8 cellular contexts compared by ENCODE assay signal in the genomic region with DNA sequence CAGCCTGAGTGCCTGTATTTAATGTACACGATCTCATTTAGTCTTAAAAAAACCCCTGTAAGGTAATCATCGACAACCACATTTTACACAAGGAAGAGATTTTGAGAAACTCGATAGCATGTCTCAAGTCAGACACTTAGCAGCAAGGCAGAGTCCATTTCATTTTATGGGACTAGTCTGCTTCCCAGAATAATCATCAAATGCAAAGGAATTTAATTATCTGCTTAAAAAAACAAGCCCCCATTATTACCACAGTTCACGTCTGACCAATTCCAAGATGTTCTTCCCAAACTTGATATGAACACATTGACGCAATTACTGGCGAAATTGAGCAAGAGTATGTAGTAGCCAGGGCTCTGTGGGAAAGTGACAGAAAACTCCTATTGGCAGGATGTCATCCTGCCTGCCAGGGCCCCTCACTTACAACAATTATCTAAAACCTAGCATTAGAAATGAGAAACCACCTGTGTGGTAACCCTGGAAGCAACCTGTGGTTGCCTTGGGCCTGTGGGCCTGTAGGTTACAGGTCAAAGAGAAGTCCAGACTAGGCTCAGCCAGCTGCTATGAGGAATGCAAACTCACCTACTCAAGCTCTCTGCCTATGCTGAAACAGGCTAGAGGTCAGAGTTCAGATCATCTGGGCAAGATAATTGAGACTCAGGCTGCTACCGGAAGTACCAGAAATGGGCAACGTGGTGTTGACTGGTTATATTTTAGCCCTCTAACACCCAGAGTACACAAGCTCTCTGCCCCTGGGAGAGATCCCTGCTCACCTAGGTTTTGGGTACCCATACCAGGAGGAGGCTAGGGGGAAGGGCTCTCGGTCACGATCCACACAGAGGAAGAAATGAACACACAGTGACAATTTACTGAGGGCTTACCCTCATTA. TPM values are rescaled to one million over a fixed set of nuclear protein-coding genes. Genes with fewer than 3 reads are reported as not detected.
DNase-seq lines count a peak whose midpoint lies in the region; ATAC-seq lines count a peak whose summit lies in the region.

No MANE protein-coding gene starts in this region.

- peak; percentile 79 for DNase-seq in DMS53 (lab: John Stamatoyannopoulos, UW)
- DNase-seq in LoVo (ENCODE audit: low spot score): peak; percentile 60
- peak; percentile 67 for DNase-seq in activated CD8-positive, alpha-beta T cell treated with anti-CD3 and anti-CD28 coated beads, Interleukin-2, amount 10 ng/mL, durations not matched to agents 7 days and 5 days
- peak; percentile 63 for DNase-seq in glomerular visceral epithelial cell (ENCODE audit: extremely low spot score)
- DNase-seq in renal cortical epithelial cell (ENCODE audit: low read depth): peak; percentile 91
- no peak for DNase-seq in superior temporal gyrus (ENCODE audit: extremely low spot score)

- peak overlapping the region; percentile 89 for H3K4me3 Mint-ChIP-seq in activated CD8-positive, alpha-beta T cell treated with anti-CD3 and anti-CD28 coated beads, Interleukin-2, amount 10 ng/mL, durations not matched to agents 7 days and 5 days

- POLR2A ChIA-PET in activated CD8-positive, alpha-beta T cell treated with anti-CD3 and anti-CD28 coated beads, Interleukin-2, amount 10 ng/mL, durations not matched to agents 7 days and 5 days (lab: Charles Lee): interaction anchor here (0.8 to 1.1 kb wide), 2 partner anchors 17 to 141 kb away, joined by 3 to 5 read pairs; a partner anchor contains a TSS

- CTCF ChIA-PET in activated CD8-positive, alpha-beta T cell treated with anti-CD3 and anti-CD28 coated beads, Interleukin-2, amount 10 ng/mL, durations not matched to agents 7 days and 5 days (lab: Charles Lee): interaction anchor here (0.9 to 1.0 kb wide), 3 partner anchors 14 to 61 kb away, joined by 3 to 4 read pairs (median 3); no protein-coding TSS in a partner anchor

- H3K27ac Mint-ChIP-seq in activated CD8-positive, alpha-beta T cell treated with anti-CD3 and anti-CD28 coated beads, Interleukin-2, amount 10 ng/mL, durations not matched to agents 7 days and 5 days: peak overlapping the region; percentile 91

- no peaks in the 10 kb centered on the region for H3K9me3 Mint-ChIP-seq in activated CD8-positive, alpha-beta T cell treated with anti-CD3 and anti-CD28 coated beads, Interleukin-2, amount 10 ng/mL, durations not matched to agents 7 days and 5 days (ENCODE audit: insufficient read depth)

- no peaks in the 10 kb centered on the region for H3K27me3 Mint-ChIP-seq in activated CD8-positive, alpha-beta T cell treated with anti-CD3 and anti-CD28 coated beads, Interleukin-2, amount 10 ng/mL, durations not matched to agents 7 days and 5 days (ENCODE audit: low read depth)

- H3K4me1 Mint-ChIP-seq in activated CD8-positive, alpha-beta T cell treated with anti-CD3 and anti-CD28 coated beads, Interleukin-2, amount 10 ng/mL, durations not matched to agents 7 days and 5 days (ENCODE audit: low read depth): peaks cover 71% of the 10 kb centered on the region

- ATAC-seq in GM19395 (IDR thresholded peaks at IDR 0.05; ENCODE audit: unreplicated experiment): peak; percentile 25
- peak; percentile 24 for ATAC-seq in activated CD8-positive, alpha-beta T cell treated with anti-CD3 and anti-CD28 coated beads, Interleukin-2, amount 10 ng/mL, durations not matched to agents 7 days and 5 days
- no peak for ATAC-seq in HG03025 (IDR thresholded peaks at IDR 0.05; ENCODE audit: low FRiP score, unreplicated experiment)

- peaks cover 17% of the 10 kb centered on the region for H3K36me3 Mint-ChIP-seq in activated CD8-positive, alpha-beta T cell treated with anti-CD3 and anti-CD28 coated beads, Interleukin-2, amount 10 ng/mL, durations not matched to agents 7 days and 5 days (ENCODE audit: low read depth)

RNA-seq across cellular contexts. Expression of a gene that starts 1.6 kb away (rescaled TPM):
- 10 to 100 TPM; 27.8 to 28.5 TPM for total RNA-seq in activated CD8-positive, alpha-beta T cell treated with anti-CD3 and anti-CD28 coated beads, Interleukin-2, amount 10 ng/mL, durations not matched to agents 7 days and 5 days
- total RNA-seq in renal cortical epithelial cell: 37.7 and 113 TPM in 2 replicates
